32 cellular contexts compared by ENCODE assay signal in the genomic region with DNA sequence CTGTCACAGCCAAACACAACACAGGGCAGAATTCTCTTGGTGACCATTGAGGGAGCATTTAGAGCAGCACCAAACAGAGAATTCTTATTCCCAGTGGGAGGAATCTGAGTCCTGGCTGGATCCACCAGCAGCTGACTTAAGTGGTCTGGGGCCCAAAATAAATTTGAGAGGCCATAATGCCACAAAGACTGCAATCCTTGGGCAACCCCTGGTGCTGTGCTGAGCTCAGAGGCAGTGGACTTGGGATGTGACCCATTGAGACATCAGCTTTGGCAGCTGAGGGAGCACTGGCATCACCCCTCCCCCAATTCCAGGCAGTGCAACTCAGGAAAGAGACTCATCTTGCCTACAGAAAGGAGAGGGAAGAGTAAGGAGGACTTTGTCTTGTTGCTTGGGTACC. TPM values are rescaled to one million over a fixed set of nuclear protein-coding genes. Genes with fewer than 3 reads are reported as not detected.
"Had no signal": no experiment of that assay in that cellular context is flagged by ENCODE, and none has a peak within 500 bp of the region (broad histone marks: within the 10 kb centered on the region; RNA-seq: fewer than 3 reads in every experiment).

No MANE protein-coding gene starts in this region.

- DNase-seq: natural killer cell; occipital lobe; ovary; posterior cingulate gyrus; psoas muscle; right cardiac atrium; right lobe of liver; sigmoid colon; spleen; stimulated activated CD4-positive, alpha-beta T cell treated with anti-CD3 and anti-CD28 coated beads, Interleukin-12 subunit alpha, Interleukin-12 subunit beta, amount 100 ng/mL, for 4 hours; stimulated activated CD4-positive, alpha-beta T cell treated with anti-CD3 and anti-CD28 coated beads, Interleukin-1b, Interleukin-23, amount 100 ng/mL, for 48 hours; stimulated activated CD4-positive, alpha-beta T cell treated with anti-CD3 and anti-CD28 coated beads, Interleukin-4, amount 100 ng/mL, for 1 hour; stimulated activated CD4-positive, alpha-beta T cell treated with anti-CD3 and anti-CD28 coated beads, Interleukin-4, amount 100 ng/mL, for 4 hours; stimulated activated CD8-positive, alpha-beta memory T cell treated with anti-CD3 and anti-CD28 coated beads, Interleukin-4, amount 100 ng/mL, for 48 hours; stimulated activated naive CD4-positive, alpha-beta T cell; stimulated activated naive CD8-positive, alpha-beta T cell treated with anti-CD3 and anti-CD28 coated beads, Interleukin-15, amount 100 ng/mL, for 72 hours; stimulated activated naive CD8-positive, alpha-beta T cell treated with anti-CD3 and anti-CD28 coated beads, Interleukin-15, Interleukin-2, amounts not matched to agents 100 U/mL and 50 U/mL, for 24 hours; substantia nigra; testis; transverse colon; upper lobe of right lung; uterus had no signal

- H3K4me3 Mint-ChIP-seq: natural killer cell; nephron; neural progenitor cell; stimulated activated memory B cell treated with anti-CD40 and anti-IgM and Interleukin-4, amounts not matched to agents 10 μg/mL and 1 μg/mL and 100 μg/mL, for 72 hours; stimulated activated naive CD8-positive, alpha-beta T cell treated with anti-CD3 and anti-CD28 coated beads, Interleukin-15, amount 100 ng/mL, for 72 hours; type B pancreatic cell had no signal

- H3K4me3 ChIP-seq: neural progenitor cell, ovary, psoas muscle, right lobe of liver, sigmoid colon, skin epidermis, smooth muscle cell, spleen, suprapubic skin, testis, tibial artery, transverse colon, upper lobe of right lung, uterus had no signal

- H3K36me3 ChIP-seq: neural progenitor cell, ovary, right lobe of liver, sigmoid colon, spleen, suprapubic skin, tibial artery, transverse colon, upper lobe of right lung, uterus had no signal

- ATAC-seq: natural killer cell; psoas muscle; right cardiac atrium; right lobe of liver; stimulated activated memory B cell treated with anti-CD40 and anti-IgM and Interleukin-4, amounts not matched to agents 10 μg/mL and 1 μg/mL and 100 μg/mL, for 72 hours; stimulated activated naive CD8-positive, alpha-beta T cell treated with anti-CD3 and anti-CD28 coated beads, Interleukin-15, amount 100 ng/mL, for 72 hours; stimulated activated naive CD8-positive, alpha-beta T cell treated with anti-CD3 and anti-CD28 coated beads, Interleukin-15, Interleukin-2, amounts not matched to agents 100 U/mL and 50 U/mL, for 24 hours; upper lobe of right lung had no signal

- H3K9me3 ChIP-seq: ovary, right lobe of liver, suprapubic skin, testis, tibial artery, transverse colon, upper lobe of right lung, uterus had no signal

- H3K27ac ChIP-seq: neural progenitor cell, ovary, parathyroid adenoma, psoas muscle, right lobe of liver, sigmoid colon, skin epidermis, spleen, suprapubic skin, testis, transverse colon, upper lobe of right lung, uterus had no signal

- H3K27me3 ChIP-seq: neural progenitor cell, ovary, right lobe of liver, sigmoid colon, spleen, suprapubic skin, testis, tibial artery, transverse colon, upper lobe of right lung, uterus had no signal

- H3K4me1 Mint-ChIP-seq: natural killer cell; nephron; neural progenitor cell; stimulated activated memory B cell treated with anti-CD40 and anti-IgM and Interleukin-4, amounts not matched to agents 10 μg/mL and 1 μg/mL and 100 μg/mL, for 72 hours; stimulated activated naive CD8-positive, alpha-beta T cell treated with anti-CD3 and anti-CD28 coated beads, Interleukin-15, amount 100 ng/mL, for 72 hours had no signal

- H3K27ac Mint-ChIP-seq: natural killer cell; nephron; neural progenitor cell; progenitor cell of endocrine pancreas; stimulated activated memory B cell treated with anti-CD40 and anti-IgM and Interleukin-4, amounts not matched to agents 10 μg/mL and 1 μg/mL and 100 μg/mL, for 72 hours; stimulated activated naive CD8-positive, alpha-beta T cell treated with anti-CD3 and anti-CD28 coated beads, Interleukin-15, amount 100 ng/mL, for 72 hours; type B pancreatic cell had no signal

- H3K36me3 Mint-ChIP-seq: natural killer cell, neural progenitor cell, type B pancreatic cell had no signal

- H3K27me3 Mint-ChIP-seq: progenitor cell of endocrine pancreas, type B pancreatic cell had no signal

- H3K9me3 Mint-ChIP-seq: natural killer cell; stimulated activated naive CD8-positive, alpha-beta T cell treated with anti-CD3 and anti-CD28 coated beads, Interleukin-15, amount 100 ng/mL, for 72 hours; type B pancreatic cell had no signal

- H3K4me1 ChIP-seq: neural progenitor cell, parathyroid adenoma, psoas muscle, right lobe of liver, sigmoid colon, spleen, suprapubic skin, testis, transverse colon, upper lobe of right lung, uterus had no signal

RNA-seq across cellular contexts. Expression of a gene that starts 48.6 kb away (rescaled TPM):
- total RNA-seq: natural killer cell, progenitor cell of endocrine pancreas had no signal
